In the genomic region with DNA sequence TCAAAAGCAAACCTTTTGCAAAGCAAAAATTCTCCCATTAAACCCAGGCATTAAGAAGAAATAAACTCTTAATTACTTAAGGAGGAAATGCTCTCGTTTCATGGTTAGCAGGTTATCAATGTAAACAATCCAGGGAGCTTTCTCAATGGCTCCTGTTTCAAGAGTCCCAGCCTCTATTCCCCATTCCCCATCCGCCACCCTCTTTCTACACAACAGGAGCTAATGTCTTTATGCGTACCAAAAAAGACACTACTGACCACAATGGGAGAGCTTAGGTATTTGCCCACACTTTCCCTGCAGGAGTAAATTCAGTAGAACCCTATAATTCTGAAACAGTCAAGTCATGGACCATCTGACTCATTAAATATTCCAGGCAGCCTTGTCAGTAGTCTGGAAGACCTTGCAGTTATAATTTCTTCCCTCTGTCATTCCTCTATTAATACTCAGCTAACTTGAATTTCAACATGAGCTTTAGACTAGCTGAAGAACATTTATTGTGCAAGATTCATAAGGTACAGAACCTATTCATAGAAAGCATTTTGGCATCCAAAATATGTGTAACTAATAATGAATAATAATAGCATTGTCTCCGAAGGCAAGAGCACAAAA, we compare ENCODE assay signal across 12 cellular contexts. TPM values are rescaled to one million over a fixed set of nuclear protein-coding genes. Genes with fewer than 3 reads are reported as not detected.
DNase-seq lines count a peak whose midpoint lies in the region; ATAC-seq and TF ChIP-seq lines count a peak whose summit lies in the region.
"Had no signal": no experiment of that assay in that cellular context is flagged by ENCODE, and none has a peak within 500 bp of the region (broad histone marks: within the 10 kb centered on the region; RNA-seq: fewer than 3 reads in every experiment).

No MANE protein-coding gene starts in this region.

- DNase-seq in GM23248 (peak; percentile 95), astrocyte of the cerebellum (ENCODE audit: low read depth) (peak; percentile 18), glomerular visceral epithelial cell (ENCODE audit: extremely low spot score) (peak; percentile 36), thoracic aorta (ENCODE audit: low spot score) (no peak), SIG-M5 (lab: John Stamatoyannopoulos, UW) (no peak), neuronal stem cell (ENCODE audit: low spot score) (no peak), progenitor cell of endocrine pancreas (ENCODE audit: low spot score, unreplicated experiment) (no peak)
- DNase-seq: activated CD4-positive, alpha-beta T cell treated with anti-CD3 and anti-CD28 coated beads for 1 hour; NCI-H187; NK-92 treated with Interleukin-12 subunit alpha and Interleukin-12 subunit beta, amount 100 ng/mL, for 24 hours; ovary had no signal

- H3K27ac ChIP-seq in GM23248 (peak overlapping the region; percentile 92), thoracic aorta (no peak overlapping the region), neuronal stem cell (replicated peaks; ENCODE audit: low read length) (no peak overlapping the region)
- H3K27ac ChIP-seq: ovary had no signal

- H2AFZ ChIP-seq in GM23248 (no peak overlapping the region), neuronal stem cell (ENCODE audit: low read length) (no peak overlapping the region)

- H2BK12ac ChIP-seq in neuronal stem cell (ENCODE audit: low read length), result no peak overlapping the region

- no peak overlapping the region for H3K4ac ChIP-seq in neuronal stem cell (ENCODE audit: low read length)

- peaks cover 57% of the 10 kb centered on the region for H3F3A ChIP-seq in GM23248 (ENCODE audit: insufficient read depth)

- no peak overlapping the region for H2BK15ac ChIP-seq in neuronal stem cell (ENCODE audit: low read length)

- H3K4me1 Mint-ChIP-seq in progenitor cell of endocrine pancreas (ENCODE audit: low read depth), result peaks cover 4% of the 10 kb centered on the region

- H3K4me1 ChIP-seq in GM23248 (ENCODE audit: insufficient read depth) (peaks cover 58% of the 10 kb centered on the region), thoracic aorta (ENCODE audit: control insufficient read depth in 1 of 2, low read depth in 2 of 2) (peaks cover 5 to 33% of the 10 kb centered on the region in 2 donors), neuronal stem cell (ENCODE audit: control insufficient read depth in 2 of 2, insufficient read depth in 1 of 2, low read depth in 1 of 2, low read length in 2 of 2) (peaks cover 0 to 6% of the 10 kb centered on the region in 2 donors)

- no peak overlapping the region for H2BK120ac ChIP-seq in neuronal stem cell (ENCODE audit: low read depth, low read length)

- no peaks in the 10 kb centered on the region for H3K9me2 ChIP-seq in GM23248 (ENCODE audit: insufficient read depth)

- H2BK5ac ChIP-seq in neuronal stem cell (ENCODE audit: low read length), result no peak overlapping the region

- no peak overlapping the region for H3K18ac ChIP-seq in neuronal stem cell (ENCODE audit: low read length)

- peak; percentile 59 for ATAC-seq in thoracic aorta (ENCODE audit: insufficient number of reproducible peaks, low FRiP score, low read depth)
- ATAC-seq: GM12878 had no signal

- no peak overlapping the region for H2AK5ac ChIP-seq in neuronal stem cell (ENCODE audit: low read depth, low read length)

- H4K8ac ChIP-seq in neuronal stem cell (ENCODE audit: low read depth, low read length), result no peak overlapping the region

- no peak overlapping the region for H4K91ac ChIP-seq in neuronal stem cell (ENCODE audit: low read depth, low read length, poor library complexity)

- no peaks in the 10 kb centered on the region for H4K20me1 ChIP-seq in GM23248 (ENCODE audit: insufficient read depth)

- H3K4me3 ChIP-seq in GM23248 (peak overlapping the region; percentile 16; the same call in 1 of the 2 replicates), astrocyte of the cerebellum (ENCODE audit: low read depth, low read length) (no peak overlapping the region), thoracic aorta (no peak overlapping the region), neuronal stem cell (ENCODE audit: low read length in 2 of 2) (no peak overlapping the region)
- H3K4me3 ChIP-seq: GM12878, ovary had no signal

- in situ Hi-C loops in GM23248 (cut with MboI) (no loop called here), astrocyte of the cerebellum (cut with HindIII; ENCODE audit: low sequenced_read_pairs) (no loop called here)

- WGBS in GM23248 (ENCODE audit: low coverage in 1 of 2, low lambda C conversion rate in 2 of 2, missing lambda C conversion rate in 2 of 2), 2 experiments, result 35 to 37% methylated on average over 4 of the region's 4 CpGs
- no CpG with 5 or more reads among the region's 4 CpGs for WGBS in neuronal stem cell (ENCODE audit: extremely low coverage in 2 of 2, insufficient read length in 2 of 2, insufficient replicate concordance in 1 of 2), 2 donors

- peaks cover 3% of the 10 kb centered on the region for H3K9me3 Mint-ChIP-seq in progenitor cell of endocrine pancreas (ENCODE audit: low read depth)

- H3K9me3 ChIP-seq in GM23248 (ENCODE audit: low read depth), result no peaks in the 10 kb centered on the region
- no peaks in the 10 kb centered on the region for H3K9me3 ChIP-seq in thoracic aorta
- peaks cover 0 to 2% of the 10 kb centered on the region in 2 donors for H3K9me3 ChIP-seq in neuronal stem cell (replicated peaks in 1 of 2; ENCODE audit: control insufficient read depth in 2 of 2, insufficient read depth in 1 of 2, low read depth in 1 of 2, low read length in 2 of 2)
- H3K9me3 ChIP-seq: ovary had no signal

- H3K36me3 Mint-ChIP-seq in progenitor cell of endocrine pancreas (ENCODE audit: insufficient read depth), result no peaks in the 10 kb centered on the region

- no peak overlapping the region for H3K4me3 Mint-ChIP-seq in progenitor cell of endocrine pancreas (ENCODE audit: low read depth)

- peak overlapping the region; percentile 45 for H3K9ac ChIP-seq in GM23248
- H3K9ac ChIP-seq in neuronal stem cell (ENCODE audit: low read depth, low read length, poor library complexity), result no peak overlapping the region

- no peaks in the 10 kb centered on the region for H3K27me3 Mint-ChIP-seq in progenitor cell of endocrine pancreas

- H3K79me2 ChIP-seq in GM23248 (ENCODE audit: insufficient read depth), result peaks cover 42% of the 10 kb centered on the region

- H3K36me3 ChIP-seq in GM23248 (ENCODE audit: low read depth) (no peaks in the 10 kb centered on the region), thoracic aorta (no peaks in the 10 kb centered on the region), neuronal stem cell (replicated peaks in 1 of 2; ENCODE audit: control insufficient read depth in 2 of 2, insufficient read depth in 2 of 2, low read length in 2 of 2) (no peaks in the 10 kb centered on the region)
- H3K36me3 ChIP-seq: ovary had no signal

- TF ChIP-seq CTCF in astrocyte of the cerebellum (IDR thresholded peaks at IDR 0.05; ENCODE audit: low read depth, low read length, missing control alignments) (no peak), thoracic aorta (IDR thresholded peaks at IDR 0.05) (no peak), progenitor cell of endocrine pancreas (IDR thresholded peaks at IDR 0.05; ENCODE audit: unreplicated experiment) (no peak)

- no peak overlapping the region for H3K27ac Mint-ChIP-seq in progenitor cell of endocrine pancreas

- H3K23ac ChIP-seq in neuronal stem cell (ENCODE audit: low read depth, low read length, poor library complexity), result no peak overlapping the region

- H3K27me3 ChIP-seq in GM23248 (replicated peaks; ENCODE audit: insufficient read depth) (no peaks in the 10 kb centered on the region), thoracic aorta (replicated peaks; ENCODE audit: insufficient read depth) (no peaks in the 10 kb centered on the region), neuronal stem cell (ENCODE audit: control insufficient read depth in 3 of 3, insufficient read depth in 3 of 3, low read depth in 1 of 3, low read length in 3 of 3) (no peaks in the 10 kb centered on the region)
- H3K27me3 ChIP-seq: ovary had no signal

- H3K14ac ChIP-seq in neuronal stem cell (ENCODE audit: low read length), result no peak overlapping the region

- H3K79me1 ChIP-seq in neuronal stem cell (ENCODE audit: low read depth, low read length), result no peaks in the 10 kb centered on the region

- H3K4me2 ChIP-seq in GM23248 (ENCODE audit: unreplicated experiment) (peak overlapping the region; percentile 50), neuronal stem cell (ENCODE audit: insufficient read depth, low read length, poor library complexity, severe bottlenecking) (no peak overlapping the region)

RNA-seq across cellular contexts. Expression of a gene that starts 48.6 kb away (rescaled TPM):
- total RNA-seq in GM23248 (2014; rRNA removed; shearing (Covaris generic)), result 82.1 and 83.4 TPM in 2 replicates
- polyA plus RNA-seq in GM23248 (2016; fragmentation: Nextera tagmentation; extraction: Ambion mirVana), result 11.6 and 13.8 TPM in 2 replicates
- total RNA-seq in thoracic aorta, result 10 to 100 TPM; 13.7 to 31.2 TPM
- polyA plus RNA-seq in neuronal stem cell (2013, experiment 1 of 2), result 1.4 TPM
- 1.2 TPM for polyA plus RNA-seq in neuronal stem cell (2013, experiment 2 of 2)
- total RNA-seq in progenitor cell of endocrine pancreas, result 5.7 and 7.1 TPM in 2 replicates

Comparison
In these comparisons a context has a peak if more than half of its experiments do, and no peak if none do; other contexts are left out.
1. DNase-seq: peak in GM23248 (single experiment), astrocyte of the cerebellum (single experiment) and glomerular visceral epithelial cell (single experiment); none in thoracic aorta (single experiment), SIG-M5 (single experiment), neuronal stem cell (single experiment) and progenitor cell of endocrine pancreas (single experiment).